In genomic region chr11:42161886-42162285, GRCh38 we compare ENCODE assay signal across 18 cellular contexts.
A peak's percentile ranks its signal among the peaks of the same experiment; 100 is the strongest.
DNase-seq lines count a peak whose midpoint lies in the region; ATAC-seq and TF ChIP-seq lines count a peak whose summit lies in the region.
"Had no signal": no experiment of that assay in that cellular context is flagged by ENCODE, and none has a peak within 500 bp of the region (broad histone marks: within the 10 kb centered on the region; RNA-seq: fewer than 3 reads in every experiment).

No MANE protein-coding gene starts in this region.

- no peaks in the 10 kb centered on the region for H3K36me3 ChIP-seq in BE2C
- no peaks in the 10 kb centered on the region for H3K36me3 ChIP-seq in suprapubic skin
- H3K36me3 ChIP-seq: BLaER1 had no signal

- H3K9me3 ChIP-seq in BE2C: no peaks in the 10 kb centered on the region
- no peaks in the 10 kb centered on the region for H3K9me3 ChIP-seq in suprapubic skin
- H3K9me3 ChIP-seq: BLaER1 had no signal

- 79% methylated on average over 1 of the region's 1 CpG for WGBS in suprapubic skin

- no peak for TF ChIP-seq POLR2A in suprapubic skin (IDR thresholded peaks at IDR 0.05)

- TF ChIP-seq CTCF in fibroblast of mammary gland (conservative IDR thresholded peaks at IDR 0.05; ENCODE audit: control insufficient read depth, insufficient read depth, low read depth, low read length) (no peak), BE2C (IDR thresholded peaks at IDR 0.05; ENCODE audit: low read depth, low read length) (no peak), suprapubic skin (IDR thresholded peaks at IDR 0.05) (no peak)

- H3K27ac ChIP-seq in suprapubic skin: no peak overlapping the region
- H3K27ac ChIP-seq: BLaER1, HL-60 had no signal

- TF ChIP-seq EP300 in suprapubic skin (IDR thresholded peaks at IDR 0.05): no peak

- H3K4me3 ChIP-seq in fibroblast of mammary gland (ENCODE audit: control insufficient read depth, low read depth, low read length) (no peak overlapping the region), BE2C (ENCODE audit: low read depth, low read length) (no peak overlapping the region), suprapubic skin (no peak overlapping the region)
- H3K4me3 ChIP-seq: BLaER1 had no signal

- H3K4me1 ChIP-seq in BE2C (no peaks in the 10 kb centered on the region), suprapubic skin (no peaks in the 10 kb centered on the region)
- H3K4me1 ChIP-seq: BLaER1 had no signal

- DNase-seq in GM03348 (ENCODE audit: low spot score) (peak; percentile 43), astrocyte of the hippocampus (ENCODE audit: low read depth, low spot score) (peak; percentile 36), fibroblast of mammary gland (ENCODE audit: low read depth) (peak; percentile 72), BE2C (no peak), suprapubic skin (ENCODE audit: low spot score in 2 of 2) (no peak), HuH-7 (ENCODE audit: low spot score) (no peak)
- DNase-seq: ACHN; CD4-positive, alpha-beta memory T cell; DMS53; Karpas-422; NCI-H1092 treated with DMSO at 0.1 percent for 48 hours; NCI-H1694; OCI-M1; Right ventricle myocardium superior; SW 1271 had no signal

- no peak for ATAC-seq in HG03571 (IDR thresholded peaks at IDR 0.05; ENCODE audit: unreplicated experiment)

- H3K27me3 ChIP-seq in BE2C (no peaks in the 10 kb centered on the region), suprapubic skin (no peaks in the 10 kb centered on the region)
- H3K27me3 ChIP-seq: BLaER1 had no signal

Comparison
In these comparisons a context has a peak if more than half of its experiments do, and no peak if none do; other contexts are left out.
1. DNase-seq: peak in GM03348 (single experiment), astrocyte of the hippocampus (single experiment) and fibroblast of mammary gland (single experiment); none in BE2C (single experiment), suprapubic skin (0 of 2) and HuH-7 (single experiment).